In genomic region chr1:172286629-172287076, GRCh38 we compare ENCODE assay signal across 10 cellular contexts.
DNase-seq lines count a peak whose midpoint lies in the region; ATAC-seq lines count a peak whose summit lies in the region.
"Had no signal": no experiment of that assay in that cellular context is flagged by ENCODE, and none has a peak within 500 bp of the region (broad histone marks: within the 10 kb centered on the region; RNA-seq: fewer than 3 reads in every experiment).

No MANE protein-coding gene starts in this region.

- peak overlapping the region; percentile 71 for H3K9ac ChIP-seq in adipocyte (ENCODE audit: low read length)

- H3K4me1 ChIP-seq in adipocyte (ENCODE audit: control insufficient read depth, insufficient read depth, low read length) (peaks cover 45% of the 10 kb centered on the region), HAP-1 (no peaks in the 10 kb centered on the region)

- H3K4me3 ChIP-seq in adipocyte (ENCODE audit: low read length) (peak overlapping the region; percentile 36), HAP-1 (no peak overlapping the region)

- H3K9me3 ChIP-seq in adipocyte (ENCODE audit: control insufficient read depth, low read length) (no peaks in the 10 kb centered on the region), HAP-1 (no peaks in the 10 kb centered on the region)

- intact Hi-C loops in left cardiac atrium (cut with DNase I), result loop anchor here in 1 of 2 donors (5.0 kb wide), 1 partner anchor 111 kb away; no protein-coding TSS in a partner anchor

- in situ Hi-C loops in HAP-1 (cut with MboI; ENCODE audit: low sequenced_read_pairs), result no loop called here

- no peaks in the 10 kb centered on the region for H3K4me1 Mint-ChIP-seq in stimulated activated effector memory CD8-positive, alpha-beta T cell treated with anti-CD3 and anti-CD28 coated beads, Interleukin-12 subunit alpha, Interleukin-12 subunit beta, amount 100 ng/mL, for 72 hours
- H3K4me1 Mint-ChIP-seq: activated CD4-positive, alpha-beta T cell treated with anti-CD3 and anti-CD28 coated beads for 36 hours had no signal

- peak; percentile 80 to 95 for ATAC-seq in left cardiac atrium
- ATAC-seq in stimulated activated effector memory CD8-positive, alpha-beta T cell treated with anti-CD3 and anti-CD28 coated beads, Interleukin-12 subunit alpha, Interleukin-12 subunit beta, amount 100 ng/mL, for 72 hours, result peak; percentile 52
- no peak for ATAC-seq in GM21786 (IDR thresholded peaks at IDR 0.05; ENCODE audit: unreplicated experiment)
- no peak for ATAC-seq in HG02970 (IDR thresholded peaks at IDR 0.05; ENCODE audit: low FRiP score, unreplicated experiment)
- ATAC-seq: activated CD4-positive, alpha-beta T cell treated with anti-CD3 and anti-CD28 coated beads for 36 hours had no signal

- no peak overlapping the region for H3K4me3 Mint-ChIP-seq in stimulated activated effector memory CD8-positive, alpha-beta T cell treated with anti-CD3 and anti-CD28 coated beads, Interleukin-12 subunit alpha, Interleukin-12 subunit beta, amount 100 ng/mL, for 72 hours
- H3K4me3 Mint-ChIP-seq: activated CD4-positive, alpha-beta T cell treated with anti-CD3 and anti-CD28 coated beads for 36 hours had no signal

- DNase-seq in HS-5 (ENCODE audit: low read depth), result peak; percentile 52
- DNase-seq in adipocyte (ENCODE audit: low read depth), result peak; percentile 92
- no peak for DNase-seq in left cardiac atrium
- no peak for DNase-seq in stimulated activated effector memory CD8-positive, alpha-beta T cell treated with anti-CD3 and anti-CD28 coated beads, Interleukin-12 subunit alpha, Interleukin-12 subunit beta, amount 100 ng/mL, for 72 hours (ENCODE audit: low spot score in 2 of 2)
- no peak for DNase-seq in GM19238 (ENCODE audit: insufficient read length, low spot score)
- no peak for DNase-seq in HAP-1 (ENCODE audit: low spot score in 2 of 2)
- DNase-seq: activated CD4-positive, alpha-beta T cell treated with anti-CD3 and anti-CD28 coated beads for 36 hours; NCI-H1436 had no signal

- H3K36me3 ChIP-seq in adipocyte (ENCODE audit: control insufficient read depth, insufficient read depth, low read length, severe bottlenecking) (no peaks in the 10 kb centered on the region), HAP-1 (replicated peaks) (no peaks in the 10 kb centered on the region)

- H3K36me3 Mint-ChIP-seq in stimulated activated effector memory CD8-positive, alpha-beta T cell treated with anti-CD3 and anti-CD28 coated beads, Interleukin-12 subunit alpha, Interleukin-12 subunit beta, amount 100 ng/mL, for 72 hours, result no peaks in the 10 kb centered on the region

- no peak overlapping the region for H3K27ac Mint-ChIP-seq in stimulated activated effector memory CD8-positive, alpha-beta T cell treated with anti-CD3 and anti-CD28 coated beads, Interleukin-12 subunit alpha, Interleukin-12 subunit beta, amount 100 ng/mL, for 72 hours
- H3K27ac Mint-ChIP-seq: activated CD4-positive, alpha-beta T cell treated with anti-CD3 and anti-CD28 coated beads for 36 hours had no signal

- H3K27me3 ChIP-seq in adipocyte (replicated peaks; ENCODE audit: control insufficient read depth, insufficient read depth, low read length), result no peaks in the 10 kb centered on the region
- H3K27me3 ChIP-seq in HAP-1 (ENCODE audit: low read depth), result no peaks in the 10 kb centered on the region

- H3K9me3 Mint-ChIP-seq in stimulated activated effector memory CD8-positive, alpha-beta T cell treated with anti-CD3 and anti-CD28 coated beads, Interleukin-12 subunit alpha, Interleukin-12 subunit beta, amount 100 ng/mL, for 72 hours, result no peaks in the 10 kb centered on the region

Comparison
In these comparisons a context has a peak if more than half of its experiments do, and no peak if none do; other contexts are left out.
1. DNase-seq: peak in HS-5 (single experiment) and adipocyte (single experiment); none in left cardiac atrium (single experiment), stimulated activated effector memory CD8-positive, alpha-beta T cell treated with anti-CD3 and anti-CD28 coated beads, Interleukin-12 subunit alpha, Interleukin-12 subunit beta, amount 100 ng/mL, for 72 hours (0 of 2), GM19238 (single experiment) and HAP-1 (0 of 2).
2. ATAC-seq: peak in left cardiac atrium (2 of 2) and stimulated activated effector memory CD8-positive, alpha-beta T cell treated with anti-CD3 and anti-CD28 coated beads, Interleukin-12 subunit alpha, Interleukin-12 subunit beta, amount 100 ng/mL, for 72 hours (single experiment); none in GM21786 (single experiment) and HG02970 (single experiment).